1 cellular context compared by ENCODE assay signal in the genomic region with DNA sequence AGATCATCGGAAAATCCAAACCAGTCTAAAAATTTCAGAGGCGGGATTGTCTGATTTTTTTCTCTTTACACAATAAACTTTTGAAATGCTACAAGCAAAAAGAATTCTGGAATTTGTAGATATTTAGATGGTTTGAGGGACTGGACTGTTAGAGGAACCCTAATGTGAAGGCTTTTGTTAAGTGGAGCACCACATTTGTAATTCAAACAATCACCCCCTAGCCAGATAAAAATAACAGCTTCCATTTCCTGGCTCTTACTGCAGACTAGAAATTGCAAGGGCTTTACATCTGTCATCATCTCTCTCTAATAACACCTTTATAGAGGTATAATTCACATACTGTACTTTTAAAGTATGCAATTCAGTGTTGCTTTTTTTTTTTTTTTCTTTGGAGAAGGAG.
TF ChIP-seq lines count a peak whose summit lies in the region.

No MANE protein-coding gene starts in this region.

TF ChIP-seq in K562, 482 proteins besides CTCF, POLR2A, EP300 and RAD21:
- TF ChIP-seq, protein P1, sequence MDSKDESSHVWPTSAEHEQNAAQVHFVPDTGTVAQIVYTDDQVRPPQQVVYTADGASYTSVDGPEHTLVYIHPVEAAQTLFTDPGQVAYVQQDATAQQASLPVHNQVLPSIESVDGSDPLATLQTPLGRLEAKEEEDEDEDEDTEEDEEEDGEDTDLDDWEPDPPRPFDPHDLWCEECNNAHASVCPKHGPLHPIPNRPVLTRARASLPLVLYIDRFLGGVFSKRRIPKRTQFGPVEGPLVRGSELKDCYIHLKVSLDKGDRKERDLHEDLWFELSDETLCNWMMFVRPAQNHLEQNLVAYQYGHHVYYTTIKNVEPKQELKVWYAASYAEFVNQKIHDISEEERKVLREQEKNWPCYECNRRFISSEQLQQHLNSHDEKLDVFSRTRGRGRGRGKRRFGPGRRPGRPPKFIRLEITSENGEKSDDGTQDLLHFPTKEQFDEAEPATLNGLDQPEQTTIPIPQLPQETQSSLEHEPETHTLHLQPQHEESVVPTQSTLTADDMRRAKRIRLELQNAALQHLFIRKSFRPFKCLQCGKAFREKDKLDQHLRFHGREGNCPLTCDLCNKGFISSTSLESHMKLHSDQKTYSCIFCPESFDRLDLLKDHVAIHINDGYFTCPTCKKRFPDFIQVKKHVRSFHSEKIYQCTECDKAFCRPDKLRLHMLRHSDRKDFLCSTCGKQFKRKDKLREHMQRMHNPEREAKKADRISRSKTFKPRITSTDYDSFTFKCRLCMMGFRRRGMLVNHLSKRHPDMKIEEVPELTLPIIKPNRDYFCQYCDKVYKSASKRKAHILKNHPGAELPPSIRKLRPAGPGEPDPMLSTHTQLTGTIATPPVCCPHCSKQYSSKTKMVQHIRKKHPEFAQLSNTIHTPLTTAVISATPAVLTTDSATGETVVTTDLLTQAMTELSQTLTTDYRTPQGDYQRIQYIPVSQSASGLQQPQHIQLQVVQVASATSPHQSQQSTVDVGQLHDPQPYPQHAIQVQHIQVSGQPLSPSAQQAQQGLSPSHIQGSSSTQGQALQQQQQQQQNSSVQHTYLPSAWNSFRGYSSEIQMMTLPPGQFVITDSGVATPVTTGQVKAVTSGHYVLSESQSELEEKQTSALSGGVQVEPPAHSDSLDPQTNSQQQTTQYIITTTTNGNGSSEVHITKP (IDR thresholded peaks at IDR 0.05; ENCODE audit: partially characterized antibody) = peak; percentile 69
- TF ChIP-seq CXXC5 (CRISPR knock-in tag; IDR thresholded peaks at IDR 0.05) = no peak
